ENCODE assay signal across 14 cellular contexts in genomic region chr2:183495589-183496267, GRCh38.
DNase-seq lines count a peak whose midpoint lies in the region; ATAC-seq and TF ChIP-seq lines count a peak whose summit lies in the region.
"Had no signal": no experiment of that assay in that cellular context is flagged by ENCODE, and none has a peak within 500 bp of the region (broad histone marks: within the 10 kb centered on the region; RNA-seq: fewer than 3 reads in every experiment).

No MANE protein-coding gene starts in this region.

- H3K4me1 ChIP-seq in OCI-LY3 (ENCODE audit: low read length) (peaks cover 24% of the 10 kb centered on the region), body of pancreas (no peaks in the 10 kb centered on the region), breast epithelium (no peaks in the 10 kb centered on the region)

- ATAC-seq in GM18511 (IDR thresholded peaks at IDR 0.05; ENCODE audit: unreplicated experiment) (peak; percentile 98), HG03025 (IDR thresholded peaks at IDR 0.05; ENCODE audit: low FRiP score, unreplicated experiment) (peak; percentile 99), body of pancreas (no peak)

- H3K27ac Mint-ChIP-seq in CD14-positive monocyte: no peak overlapping the region

- H3K4me3 ChIP-seq in OCI-LY3 (ENCODE audit: low read length) (peak overlapping the region; percentile 39), body of pancreas (no peak overlapping the region), breast epithelium (no peak overlapping the region)
- H3K4me3 ChIP-seq: coronary artery, skin epidermis had no signal

- intact Hi-C loops in CD14-positive monocyte (cut with micrococcal nuclease): no loop called here
- intact Hi-C loops in body of pancreas (cut with DNase I): no loop called here
- intact Hi-C loops in breast epithelium (cut with DNase I; ENCODE audit: low total_unique reads): no loop called here

- no peak for TF ChIP-seq CTCF in GM20000 (IDR thresholded peaks at IDR 0.05; ENCODE audit: extremely low read depth, missing control alignments)
- TF ChIP-seq CTCF in OCI-LY3 (IDR thresholded peaks at IDR 0.05; ENCODE audit: low read depth, low read length): no peak
- TF ChIP-seq CTCF in CD14-positive monocyte (IDR thresholded peaks at IDR 0.05): no peak
- no peak for TF ChIP-seq CTCF in body of pancreas (IDR thresholded peaks at IDR 0.05)
- TF ChIP-seq CTCF in breast epithelium (IDR thresholded peaks at IDR 0.05): no peak

- H3K36me3 ChIP-seq in OCI-LY3 (replicated peaks; ENCODE audit: low read depth, low read length) (no peaks in the 10 kb centered on the region), body of pancreas (replicated peaks in 1 of 2; ENCODE audit: insufficient read depth in 1 of 2, low read depth in 2 of 2) (no peaks in the 10 kb centered on the region), breast epithelium (no peaks in the 10 kb centered on the region)
- H3K36me3 ChIP-seq: WERI-Rb-1 had no signal

- H3K27ac ChIP-seq in OCI-LY3 (ENCODE audit: low read length) (0 out of 2 replicates have a peak overlapping the region, but pooled peaks have one; percentile 12), body of pancreas (no peak overlapping the region), breast epithelium (no peak overlapping the region)
- H3K27ac ChIP-seq: coronary artery, skin epidermis, WERI-Rb-1 had no signal

- no peaks in the 10 kb centered on the region for H3K79me2 ChIP-seq in OCI-LY3 (ENCODE audit: low read length)

- no peaks in the 10 kb centered on the region for H3K27me3 Mint-ChIP-seq in CD14-positive monocyte (ENCODE audit: low read depth in 3 of 3)

- DNase-seq in GM20000 (ENCODE audit: low spot score) (peak; percentile 47), CD14-positive monocyte (ENCODE audit: low spot score) (no peak), body of pancreas (no peak), breast epithelium (ENCODE audit: low spot score in 2 of 2) (no peak)
- no peak for DNase-seq in activated CD4-positive, alpha-beta T cell treated with anti-CD3 and anti-CD28 coated beads for 1 hour
- DNase-seq: activated gamma-delta T cell treated with Interleukin-2 at 50 U/mL for 16 hours, HCEC 1CT, MV-4-11, WERI-Rb-1 had no signal

- no peaks in the 10 kb centered on the region for H3K36me3 Mint-ChIP-seq in CD14-positive monocyte

- H3K9me3 ChIP-seq in OCI-LY3 (ENCODE audit: insufficient read depth, low read length) (no peaks in the 10 kb centered on the region), body of pancreas (peaks cover 0 to 4% (median 0%) of the 10 kb centered on the region in 3 donors), breast epithelium (peaks cover 0 to 5% of the 10 kb centered on the region in 2 donors)

- 57 to 63% methylated on average over 3 of the region's 3 CpGs for WGBS in body of pancreas, 2 donors

- no peak overlapping the region for H2AFZ ChIP-seq in OCI-LY3 (ENCODE audit: low read depth, low read length)

- H4K20me1 ChIP-seq in OCI-LY3 (ENCODE audit: insufficient read depth, low read length): no peaks in the 10 kb centered on the region

- peaks cover 3 to 17% (median 5%) of the 10 kb centered on the region in 7 donors for H3K9me3 Mint-ChIP-seq in CD14-positive monocyte

- TF ChIP-seq POLR2A in body of pancreas (IDR thresholded peaks at IDR 0.05) (no peak), breast epithelium (IDR thresholded peaks at IDR 0.05) (no peak)

- H3K9ac ChIP-seq in OCI-LY3 (ENCODE audit: low read length): no peak overlapping the region

- H3K27me3 ChIP-seq in OCI-LY3 (ENCODE audit: low read depth, low read length): peaks cover 19% of the 10 kb centered on the region
- no peaks in the 10 kb centered on the region for H3K27me3 ChIP-seq in body of pancreas
- no peaks in the 10 kb centered on the region for H3K27me3 ChIP-seq in breast epithelium

- no peak overlapping the region for H3K4me3 Mint-ChIP-seq in CD14-positive monocyte

- no peaks in the 10 kb centered on the region for H3K4me1 Mint-ChIP-seq in CD14-positive monocyte

- H3K4me2 ChIP-seq in OCI-LY3 (ENCODE audit: low read length): peak overlapping the region; percentile 67
